Comparison of ENCODE assay signal across 11 cellular contexts in genomic region chr1:184494929-184495328, GRCh38.
DNase-seq lines count a peak whose midpoint lies in the region; ATAC-seq and TF ChIP-seq lines count a peak whose summit lies in the region.
"Had no signal": no experiment of that assay in that cellular context is flagged by ENCODE, and none has a peak within 500 bp of the region (broad histone marks: within the 10 kb centered on the region; RNA-seq: fewer than 3 reads in every experiment).

No MANE protein-coding gene starts in this region.

- no peak for TF ChIP-seq CTCF in Calu3 (IDR thresholded peaks at IDR 0.05; ENCODE audit: unreplicated experiment)

- H3K36me3 Mint-ChIP-seq in Calu3 (ENCODE audit: insufficient read depth, unreplicated experiment) = no peaks in the 10 kb centered on the region

- peaks cover 35% of the 10 kb centered on the region for H3K4me1 Mint-ChIP-seq in Calu3 (ENCODE audit: low read depth, unreplicated experiment)

- BruUV-seq in Calu3 (replicated peaks; lab: Mats Ljungman, UMichigan) = no TSS peak

- CTCF ChIA-PET in Calu3 (lab: Charles Lee) = no interaction called here

- intact Hi-C loops in Calu3 (cut with micrococcal nuclease; ENCODE audit: unreplicated experiment) = loop anchor here (5.0 kb wide), 1 partner anchor 67 kb away; no protein-coding TSS in a partner anchor

- ATAC-seq in GM18499 (IDR thresholded peaks at IDR 0.05; ENCODE audit: insufficient read depth, unreplicated experiment) = peak; percentile 62
- ATAC-seq in GM19438 (IDR thresholded peaks at IDR 0.05; ENCODE audit: low read depth, unreplicated experiment) = peak; percentile 76
- peak; percentile 71 for ATAC-seq in HG02884 (IDR thresholded peaks at IDR 0.05; ENCODE audit: unreplicated experiment)
- ATAC-seq in HG03575 (IDR thresholded peaks at IDR 0.05; ENCODE audit: extremely low read depth, insufficient number of reproducible peaks, low FRiP score, unreplicated experiment) = peak; percentile 53

- no peak for DNase-seq in SHP77 treated with DMSO at 0.1 percent for 48 hours (lab: John Stamatoyannopoulos, UW)
- no peak for DNase-seq in Calu3
- no peak for DNase-seq in HCEC 1CT
- no peak for DNase-seq in NCI-H524 (lab: John Stamatoyannopoulos, UW)
- DNase-seq: erythroblast, kidney glomerular epithelial cell, NCI-H510A treated with DMSO at 0.1 percent for 48 hours had no signal

- no peak overlapping the region for H3K4me3 Mint-ChIP-seq in Calu3 (ENCODE audit: low read depth, unreplicated experiment)

- H3K27me3 Mint-ChIP-seq in Calu3 (ENCODE audit: unreplicated experiment) = no peaks in the 10 kb centered on the region

- no peaks in the 10 kb centered on the region for H3K9me3 Mint-ChIP-seq in Calu3 (ENCODE audit: low read depth, unreplicated experiment)

- H3K27ac Mint-ChIP-seq in Calu3 (ENCODE audit: unreplicated experiment) = no peak overlapping the region
